ENCODE assay signal across 8 cellular contexts in genomic region chr11:65454311-65454695, GRCh38. TPM values are rescaled to one million over a fixed set of nuclear protein-coding genes. Genes with fewer than 3 reads are reported as not detected.
DNase-seq lines count a peak whose midpoint lies in the region; ATAC-seq, FAIRE-seq and TF ChIP-seq lines count a peak whose summit lies in the region.

No MANE protein-coding gene starts in this region.

- CTCF ChIA-PET in A549 (lab: Yijun Ruan, JAX) = interaction anchor here (0.8 to 1.5 kb wide), 5 partner anchors 9 to 44 kb away, joined by 3 to 6 read pairs (median 3); no protein-coding TSS in a partner anchor

- no peaks in the 10 kb centered on the region for H3K9me3 Mint-ChIP-seq in chondrocyte (ENCODE audit: low read depth)

- peak overlapping the region; percentile 92 to 96 for H3K27ac ChIP-seq in A549

- peak overlapping the region; percentile 99 for H3K4me2 ChIP-seq in A549

- H3K36me3 ChIP-seq in mucosa of stomach (ENCODE audit: control insufficient read depth, insufficient read depth, low read length) = no peaks in the 10 kb centered on the region

- no peak for TF ChIP-seq CTCF in A549 (IDR thresholded peaks at IDR 0.05)
- no peak for TF ChIP-seq CTCF in chondrocyte (IDR thresholded peaks at IDR 0.05)

- TF ChIP-seq EP300 in A549 (IDR thresholded peaks at IDR 0.05) = no peak

- peak overlapping the region; percentile 91 for H3K27ac Mint-ChIP-seq in chondrocyte (ENCODE audit: unreplicated experiment)

- no peak for DNase-seq in A549 (ENCODE audit: low read depth in 1 of 2, low spot score in 1 of 2)
- DNase-seq in HT1080 (ENCODE audit: low read depth) = peak; percentile 49
- no peak for DNase-seq in chondrocyte (ENCODE audit: low spot score)
- DNase-seq in NCI-H2171 treated with DMSO at 0.1 percent for 48 hours (lab: John Stamatoyannopoulos, UW) = no peak
- DNase-seq in 8988T = no peak

- FAIRE-seq in A549 (lab: Jason Lieb, UNC) = no peak

- H3K4me1 ChIP-seq in A549 = peaks cover 38% of the 10 kb centered on the region
- peaks cover 4% of the 10 kb centered on the region for H3K4me1 ChIP-seq in mucosa of stomach (ENCODE audit: control insufficient read depth, insufficient read depth, low read length)

- H3K27me3 ChIP-seq in mucosa of stomach (ENCODE audit: control insufficient read depth, insufficient read depth, low read length) = no peaks in the 10 kb centered on the region

- peak; percentile 6 to 11; a peak in 4 of 6 replicates for ATAC-seq in A549
- no peak for ATAC-seq in GM21717 (IDR thresholded peaks at IDR 0.05; ENCODE audit: unreplicated experiment)
- ATAC-seq in HG03045 (IDR thresholded peaks at IDR 0.05; ENCODE audit: unreplicated experiment) = no peak

- POLR2A ChIA-PET in A549 (lab: Yijun Ruan, JAX) = interaction anchor here (0.8 kb wide), 1 partner anchor 54 kb away, joined by 4 read pairs; no protein-coding TSS in a partner anchor

- 58% methylated on average over 10 of the region's 10 CpGs for WGBS in A549 (ENCODE audit: missing lambda C conversion rate)

- no peak for TF ChIP-seq RAD21 in A549 (conservative IDR thresholded peaks at IDR 0.05 in 1 of 2, IDR thresholded peaks at IDR 0.05 in 1 of 2)

- H3K9me3 ChIP-seq in A549 (no peaks in the 10 kb centered on the region), mucosa of stomach (ENCODE audit: control insufficient read depth, low read length) (no peaks in the 10 kb centered on the region)

- H3K27me3 Mint-ChIP-seq in chondrocyte (ENCODE audit: low read depth) = no peaks in the 10 kb centered on the region

- H3K4me3 Mint-ChIP-seq in chondrocyte (ENCODE audit: unreplicated experiment) = peak overlapping the region; percentile 73

- H3K4me3 ChIP-seq in A549 (peak overlapping the region; percentile 66), mucosa of stomach (ENCODE audit: low read length) (no peak overlapping the region)

- H3K4me1 Mint-ChIP-seq in chondrocyte (ENCODE audit: low read depth) = peaks cover 45% of the 10 kb centered on the region

- peak overlapping the region; percentile 50 for H3K9ac ChIP-seq in mucosa of stomach (ENCODE audit: low read length)

- TF ChIP-seq POLR2A in A549 (IDR thresholded peaks at IDR 0.05; ENCODE audit: low read length) = no peak

- peaks cover 1% of the 10 kb centered on the region for H3K36me3 Mint-ChIP-seq in chondrocyte (ENCODE audit: low read depth)

TF ChIP-seq in A549, 52 proteins besides CTCF, POLR2A, EP300 and RAD21:
- TF ChIP-seq FOSL2 (IDR thresholded peaks at IDR 0.05) = no peak
- 0 out of 2 replicates have a peak, but pooled peaks have one; percentile 11 for TF ChIP-seq FOSL2 (CRISPR knock-in tag; IDR thresholded peaks at IDR 0.05)
- TF ChIP-seq, protein P1, sequence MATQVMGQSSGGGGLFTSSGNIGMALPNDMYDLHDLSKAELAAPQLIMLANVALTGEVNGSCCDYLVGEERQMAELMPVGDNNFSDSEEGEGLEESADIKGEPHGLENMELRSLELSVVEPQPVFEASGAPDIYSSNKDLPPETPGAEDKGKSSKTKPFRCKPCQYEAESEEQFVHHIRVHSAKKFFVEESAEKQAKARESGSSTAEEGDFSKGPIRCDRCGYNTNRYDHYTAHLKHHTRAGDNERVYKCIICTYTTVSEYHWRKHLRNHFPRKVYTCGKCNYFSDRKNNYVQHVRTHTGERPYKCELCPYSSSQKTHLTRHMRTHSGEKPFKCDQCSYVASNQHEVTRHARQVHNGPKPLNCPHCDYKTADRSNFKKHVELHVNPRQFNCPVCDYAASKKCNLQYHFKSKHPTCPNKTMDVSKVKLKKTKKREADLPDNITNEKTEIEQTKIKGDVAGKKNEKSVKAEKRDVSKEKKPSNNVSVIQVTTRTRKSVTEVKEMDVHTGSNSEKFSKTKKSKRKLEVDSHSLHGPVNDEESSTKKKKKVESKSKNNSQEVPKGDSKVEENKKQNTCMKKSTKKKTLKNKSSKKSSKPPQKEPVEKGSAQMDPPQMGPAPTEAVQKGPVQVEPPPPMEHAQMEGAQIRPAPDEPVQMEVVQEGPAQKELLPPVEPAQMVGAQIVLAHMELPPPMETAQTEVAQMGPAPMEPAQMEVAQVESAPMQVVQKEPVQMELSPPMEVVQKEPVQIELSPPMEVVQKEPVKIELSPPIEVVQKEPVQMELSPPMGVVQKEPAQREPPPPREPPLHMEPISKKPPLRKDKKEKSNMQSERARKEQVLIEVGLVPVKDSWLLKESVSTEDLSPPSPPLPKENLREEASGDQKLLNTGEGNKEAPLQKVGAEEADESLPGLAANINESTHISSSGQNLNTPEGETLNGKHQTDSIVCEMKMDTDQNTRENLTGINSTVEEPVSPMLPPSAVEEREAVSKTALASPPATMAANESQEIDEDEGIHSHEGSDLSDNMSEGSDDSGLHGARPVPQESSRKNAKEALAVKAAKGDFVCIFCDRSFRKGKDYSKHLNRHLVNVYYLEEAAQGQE (IDR thresholded peaks at IDR 0.05) = no peak
TF ChIP-seq in A549: peak in this region for 1.

RNA-seq across cellular contexts. Expression of gene NEAT1, which starts 31.7 kb away (rescaled TPM):
- polyA plus RNA-seq in A549 (2011; rRNA removed) (181 and 314 TPM in 2 replicates), A549 (2017; fragmentation: RNase III; extraction: RNeasy Plus Mini Kit Qiagen cat#74134 plus additional on column Dnase treatment) (1,009 to 1,407 TPM (median 1,223 TPM) in 3 replicates)
- 137 and 155 TPM in 2 replicates for polyA plus RNA-seq in A549 (2012; cell fraction: cytosol; rRNA removed)
- polyA plus RNA-seq in A549 (2012; cell fraction: nucleus; rRNA removed) = 406 and 691 TPM in 2 replicates
- 160 and 161 TPM in 2 replicates for polyA minus RNA-seq in A549 (2011; rRNA and poly(A)+ RNA removed)
- total RNA-seq in HT1080 (2014; rRNA removed; shearing (Covaris generic)) = 7.9 and 12.9 TPM in 2 replicates
- polyA plus RNA-seq in HT1080 (2015; cell fraction: cytosol; rRNA removed) = 77.8 and 83.7 TPM in 2 replicates
- 1,405 and 1,942 TPM in 2 replicates for polyA plus RNA-seq in HT1080 (2015; cell fraction: nucleus; rRNA removed)
- 333 to 440 TPM (median 377 TPM) in 3 replicates for total RNA-seq in chondrocyte

RNA-seq across cellular contexts. Expression of gene MALAT1, which starts 44.5 kb away (rescaled TPM):
- polyA plus RNA-seq in A549 (2011; rRNA removed) = 1,041 and 1,340 TPM in 2 replicates
- polyA plus RNA-seq in A549 (2012; cell fraction: cytosol; rRNA removed) = 24.8 and 29.0 TPM in 2 replicates
- 215 and 608 TPM in 2 replicates for polyA plus RNA-seq in A549 (2012; cell fraction: nucleus; rRNA removed)
- polyA plus RNA-seq in A549 (2017; fragmentation: RNase III; extraction: RNeasy Plus Mini Kit Qiagen cat#74134 plus additional on column Dnase treatment) = 167 to 203 TPM (median 188 TPM) in 3 replicates
- polyA minus RNA-seq in A549 (2011; rRNA and poly(A)+ RNA removed) = 10,326 and 11,734 TPM in 2 replicates
- total RNA-seq in HT1080 (2014; rRNA removed; shearing (Covaris generic)) = 433 and 571 TPM in 2 replicates
- 14.7 and 23.6 TPM in 2 replicates for polyA plus RNA-seq in HT1080 (2015; cell fraction: cytosol; rRNA removed)
- 703 and 1,083 TPM in 2 replicates for polyA plus RNA-seq in HT1080 (2015; cell fraction: nucleus; rRNA removed)
- total RNA-seq in chondrocyte = 11,810 to 14,376 TPM (median 12,130 TPM) in 3 replicates

Comparison
In these comparisons a context has a peak if more than half of its experiments do, and no peak if none do; other contexts are left out.
1. ATAC-seq: peak in A549 (2 of 2); none in GM21717 (single experiment) and HG03045 (single experiment).
2. RNA of gene NEAT1, which starts 31.7 kb away (total RNA-seq): 333 to 440 TPM in chondrocyte; 7.9 to 12.9 TPM in HT1080; every median in the first group is over 10 times any median in the second.
3. RNA of gene MALAT1, which starts 44.5 kb away (total RNA-seq): 11,810 to 14,376 TPM in chondrocyte; 433 to 571 TPM in HT1080; every median in the first group is over 10 times any median in the second.